Comparison of ENCODE assay signal across 27 cellular contexts in the genomic region with DNA sequence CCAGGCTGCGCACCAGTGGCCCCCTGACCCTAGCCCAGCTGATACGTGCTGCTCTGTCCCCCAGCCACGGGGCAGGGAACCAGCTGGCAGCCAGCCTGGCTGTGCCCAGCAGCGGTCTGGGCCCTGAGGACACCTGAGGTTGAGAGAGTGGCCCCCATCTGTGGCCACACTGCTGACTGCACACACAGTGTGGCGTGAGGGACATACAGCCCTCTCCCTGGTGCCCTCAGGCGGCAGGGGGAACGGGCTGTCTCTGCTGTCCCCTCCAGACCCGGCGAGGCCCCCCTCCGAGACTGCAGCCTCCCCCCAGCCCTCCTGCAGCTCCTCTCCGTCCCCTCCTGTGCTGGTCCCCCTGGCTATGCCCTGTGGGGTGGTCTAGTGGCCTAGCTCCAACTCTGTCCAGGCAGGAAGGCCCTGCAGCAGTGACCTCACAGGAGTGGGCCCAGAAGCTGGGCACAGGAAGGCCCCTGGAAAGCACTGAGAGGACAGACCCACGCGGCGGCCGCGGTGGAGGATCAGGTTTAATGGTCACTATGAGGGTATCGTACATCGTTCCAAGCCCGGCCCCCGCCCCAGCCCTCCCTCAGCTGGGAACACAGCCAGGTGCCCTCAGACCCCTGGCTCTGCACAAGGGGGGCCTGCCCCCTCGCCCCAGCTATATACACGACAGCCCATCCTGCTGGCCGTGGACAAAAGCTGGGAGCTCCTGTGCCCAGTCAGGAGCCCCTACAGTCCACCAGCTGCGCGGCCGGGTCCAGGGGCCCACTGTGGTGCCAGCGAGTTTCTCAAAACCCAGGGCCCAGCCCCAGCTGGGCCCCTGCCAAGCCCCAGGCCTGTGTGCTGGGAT. TPM values are rescaled to one million over a fixed set of nuclear protein-coding genes. Genes with fewer than 3 reads are reported as not detected.
DNase-seq lines count a peak whose midpoint lies in the region; ATAC-seq, FAIRE-seq and TF ChIP-seq lines count a peak whose summit lies in the region.
"Had no signal": no experiment of that assay in that cellular context is flagged by ENCODE, and none has a peak within 500 bp of the region (broad histone marks: within the 10 kb centered on the region; RNA-seq: fewer than 3 reads in every experiment).

No MANE protein-coding gene starts in this region.

- no peak overlapping the region for H3K4me3 ChIP-seq in GM06990 (replicated peaks; ENCODE audit: low read depth, low read length)
- no peak overlapping the region for H3K4me3 ChIP-seq in GM12878
- H3K4me3 ChIP-seq in kidney (ENCODE audit: low read length in 2 of 2) = no peak overlapping the region
- H3K4me3 ChIP-seq in osteoblast (ENCODE audit: insufficient read depth, low read length) = no peak overlapping the region
- H3K4me3 ChIP-seq: sigmoid colon had no signal

- in situ Hi-C loops in GM12878 (cut with MboI) = loop anchor here (5.0 kb wide), 1 partner anchor 156 kb away; no protein-coding TSS in a partner anchor

- RAD21 ChIA-PET in GM12878 (lab: Charles Lee; ENCODE audit: unreplicated experiment) = no interaction called here

- H3K4me1 ChIP-seq in GM12878 (ENCODE audit: control insufficient read depth, insufficient read depth, low read length) (peaks cover 8% of the 10 kb centered on the region), kidney (ENCODE audit: control insufficient read depth in 1 of 2, insufficient read depth in 1 of 2, low read depth in 1 of 2, low read length in 2 of 2) (peaks cover 0 to 6% of the 10 kb centered on the region in 2 donors), osteoblast (ENCODE audit: insufficient read depth, low read length) (no peaks in the 10 kb centered on the region)

- intact Hi-C loops in GM12878 (cut with micrococcal nuclease; ENCODE audit: unreplicated experiment) = no loop called here
- intact Hi-C loops in kidney (cut with DNase I) = no loop called here

- no peak for TF ChIP-seq EP300 in GM12878 (IDR thresholded peaks at IDR 0.05; ENCODE audit: borderline replicate concordance in 1 of 2, control insufficient read depth in 1 of 2, low read depth in 2 of 2, low read length in 2 of 2)

- H3K79me2 ChIP-seq in GM12878 (ENCODE audit: control insufficient read depth, insufficient read depth, low read length) (no peaks in the 10 kb centered on the region), osteoblast (ENCODE audit: insufficient read depth, low read length) (no peaks in the 10 kb centered on the region)

- H3K4me2 ChIP-seq in GM12878 (ENCODE audit: control insufficient read depth, insufficient read depth) = no peak overlapping the region
- H3K4me2 ChIP-seq in osteoblast (ENCODE audit: insufficient read depth, low read length) = no peak overlapping the region

- no peaks in the 10 kb centered on the region for H4K20me1 ChIP-seq in GM12878 (ENCODE audit: control insufficient read depth, insufficient read depth)
- H4K20me1 ChIP-seq in osteoblast (ENCODE audit: insufficient read depth, low read length) = peaks cover under 1% of the 10 kb centered on the region

- H3K36me3 ChIP-seq in GM06990 (ENCODE audit: control insufficient read depth, insufficient read depth, low read length) (peaks cover 3% of the 10 kb centered on the region), GM12878 (ENCODE audit: control insufficient read depth in 2 of 2, insufficient read depth in 2 of 2, low read length in 1 of 2) (no peaks in the 10 kb centered on the region), kidney (ENCODE audit: control insufficient read depth in 1 of 2, insufficient read depth in 2 of 2, low read length in 2 of 2) (no peaks in the 10 kb centered on the region), osteoblast (ENCODE audit: insufficient read depth, low read length) (peaks cover 4% of the 10 kb centered on the region)

- CTCF ChIA-PET in GM12878 (lab: Yijun Ruan, JAX) = no interaction called here

- BruUV-seq in GM12878 (replicated peaks; lab: Mats Ljungman, UMichigan) = no TSS peak

- H3K9me3 ChIP-seq in GM12878 (replicated peaks; ENCODE audit: control insufficient read depth, insufficient read depth, low read length) (no peaks in the 10 kb centered on the region), kidney (ENCODE audit: control insufficient read depth in 1 of 2, low read length in 2 of 2) (no peaks in the 10 kb centered on the region), osteoblast (ENCODE audit: low read depth, low read length) (no peaks in the 10 kb centered on the region)
- H3K9me3 ChIP-seq: Caco-2, sigmoid colon had no signal

- POLR2A ChIA-PET in GM12878 (lab: Charles Lee) = interaction anchor here (1.0 kb wide), 1 partner anchor 25 kb away, joined by 3 read pairs; a partner anchor contains a TSS

- SMC1A ChIA-PET in GM12878 (lab: Charles Lee; ENCODE audit: uncharacterized antibody, unreplicated experiment) = no interaction called here

- H3K9ac ChIP-seq in GM12878 (ENCODE audit: control insufficient read depth, insufficient read depth, low read length) = no peak overlapping the region
- H3K9ac ChIP-seq in kidney (ENCODE audit: low read length in 2 of 2) = no peak overlapping the region

- WGBS in GM12878 (ENCODE audit: insufficient coverage, insufficient replicate concordance, low lambda C conversion rate, missing lambda C conversion rate) = 92% methylated on average over 24 of the region's 27 CpGs

- H3K27me3 ChIP-seq in GM06990 (replicated peaks; ENCODE audit: control insufficient read depth, insufficient read depth, low read length) = no peaks in the 10 kb centered on the region
- no peaks in the 10 kb centered on the region for H3K27me3 ChIP-seq in GM12878 (replicated peaks in 1 of 2; ENCODE audit: control insufficient read depth in 2 of 2, insufficient read depth in 2 of 2, low read length in 1 of 2)
- peaks cover 1% of the 10 kb centered on the region for H3K27me3 ChIP-seq in osteoblast (ENCODE audit: insufficient read depth, low read length)

- peak; percentile 41; the same call in 1 of the 2 replicates for TF ChIP-seq POLR2A in GM12878 (IDR thresholded peaks at IDR 0.05; ENCODE audit: low read depth, low read length)

- TF ChIP-seq CTCF in GM06990 (IDR thresholded peaks at IDR 0.05; ENCODE audit: insufficient read depth, low read length, poor library complexity, severe bottlenecking) (no peak), GM12878 (IDR thresholded peaks at IDR 0.05 in 2 of 3, conservative IDR thresholded peaks at IDR 0.05 in 1 of 3; ENCODE audit: control insufficient read depth in 2 of 3, extremely low read depth in 1 of 3, insufficient read depth in 1 of 3, low read depth in 3 of 3, low read length in 3 of 3) (no peak), kidney (IDR thresholded peaks at IDR 0.05; ENCODE audit: borderline replicate concordance, extremely low read depth, insufficient read depth) (no peak), osteoblast (IDR thresholded peaks at IDR 0.05; ENCODE audit: extremely low read depth, low read depth, low read length) (no peak)

- ATAC-seq in GM12878 (no peak), GM19023 (IDR thresholded peaks at IDR 0.05; ENCODE audit: unreplicated experiment) (no peak)
- ATAC-seq: activated CD4-positive, alpha-beta T cell treated with anti-CD3 and anti-CD28 coated beads for 36 hours; activated naive CD8-positive, alpha-beta T cell treated with anti-CD3 and anti-CD28 coated beads, Interleukin-2, amount 50 U/mL, for 24 hours had no signal

- H2AFZ ChIP-seq in GM12878 (ENCODE audit: control insufficient read depth, low read depth, low read length) (no peak overlapping the region), osteoblast (ENCODE audit: low read length) (no peak overlapping the region)

- FAIRE-seq in GM12878 (lab: Jason Lieb, UNC) (no peak), kidney (lab: Jason Lieb, UNC) (no peak)
- FAIRE-seq: keratinocyte had no signal

- H3K27ac ChIP-seq in GM12878 (ENCODE audit: control insufficient read depth, insufficient read depth) (no peak overlapping the region), kidney (ENCODE audit: low read depth in 2 of 2, low read length in 2 of 2) (no peak overlapping the region), osteoblast (ENCODE audit: low read depth, low read length) (no peak overlapping the region)
- H3K27ac ChIP-seq: sigmoid colon had no signal

- TF ChIP-seq RAD21 in GM12878 (IDR thresholded peaks at IDR 0.05; ENCODE audit: insufficient read depth, low read depth, low read length) = no peak

- DNase-seq in GM06990 (ENCODE audit: extremely low read depth, insufficient read length) = peak; percentile 16
- no peak for DNase-seq in GM12878 (ENCODE audit: low read depth, low spot score)
- DNase-seq in kidney = peak; percentile 74
- peak; percentile 78 for DNase-seq in osteoblast (ENCODE audit: insufficient read length, low spot score, missing footprints)
- DNase-seq in SKM-1 (lab: John Stamatoyannopoulos, UW; ENCODE audit: unreplicated experiment) = no peak
- no peak for DNase-seq in NCI-H510A treated with DMSO at 0.1 percent for 48 hours (lab: John Stamatoyannopoulos, UW)
- no peak for DNase-seq in activated CD8-positive, alpha-beta memory T cell treated with anti-CD3 and anti-CD28 coated beads for 24 hours
- DNase-seq: ACHN; activated CD4-positive, alpha-beta T cell treated with anti-CD3 and anti-CD28 coated beads for 36 hours; activated effector memory CD4-positive, alpha-beta T cell treated with Interleukin-2 at 50 U/mL for 16 hours; activated naive CD8-positive, alpha-beta T cell treated with anti-CD3 and anti-CD28 coated beads, Interleukin-2, amount 50 U/mL, for 24 hours; Caco-2; cerebellar nuclear complex; DMS79 treated with DMSO at 0.1 percent for 48 hours; GF-D8; HFFc6; NCI-H1436 treated with DMSO at 0.1 percent for 48 hours; NCI-H82; RPMI8226; sigmoid colon; stimulated activated CD4-positive, alpha-beta T cell treated with anti-CD3 and anti-CD28 coated beads, Interleukin-4, amount 100 ng/mL, for 4 hours had no signal

RNA-seq across cellular contexts. Expression of a gene that starts 6.8 kb away (rescaled TPM):
- not detected in 2 replicates for total RNA-seq in GM12878 (2013; cell fraction: nucleolus; rRNA removed)
- total RNA-seq in GM12878 (2014; rRNA removed) = not detected in 2 replicates
- total RNA-seq in GM12878 (2014; rRNA removed; fragmentation: Illumina TruSeq; extraction: Trizol) = not detected in 2 replicates
- not detected in 2 replicates for total RNA-seq in GM12878 (2021)
- not detected for polyA plus RNA-seq in GM12878 (2011; ENCODE audit: low read depth)
- not detected in 2 replicates for polyA plus RNA-seq in GM12878 (2011; rRNA removed)
- polyA plus RNA-seq in GM12878 (2011; cell fraction: cytosol; rRNA removed) = not detected in 2 replicates
- not detected in 2 replicates for polyA plus RNA-seq in GM12878 (2011; cell fraction: nucleus; rRNA removed)
- polyA plus RNA-seq in GM12878 (2012) = 0.04 TPM in 1 of 2 replicates, not detected in the other
- polyA plus RNA-seq in GM12878 (2014; fragmentation: Illumina TruSeq; extraction: Trizol) = not detected in 2 replicates
- polyA plus RNA-seq in GM12878 (2014; fragmentation: Nextera tagmentation; extraction: Ambion mirVana) = not detected
- polyA plus RNA-seq in GM12878 (2014; rRNA removed) = not detected in 2 replicates
- not detected for polyA plus RNA-seq in GM12878 (2016; fragmentation: Nextera tagmentation; extraction: Ambion mirVana)
- polyA minus RNA-seq in GM12878 (2011; rRNA and poly(A)+ RNA removed) = not detected in 2 replicates
- not detected in 2 replicates for polyA minus RNA-seq in GM12878 (2011; cell fraction: cytosol; rRNA and poly(A)+ RNA removed)
- polyA minus RNA-seq in GM12878 (2011; cell fraction: nucleus; rRNA and poly(A)+ RNA removed) = not detected in 2 replicates
- total RNA-seq in kidney = 5.2 TPM
- 5.0 TPM for polyA plus RNA-seq in kidney (ENCODE audit: insufficient read depth, low read depth, low replicate concordance)
- total RNA-seq in osteoblast = not detected in 2 replicates
- total RNA-seq: activated CD4-positive, alpha-beta T cell treated with anti-CD3 and anti-CD28 coated beads for 36 hours; HFFc6; LHCN-M2; T-helper 2 cell treated with Interferon-gamma antibody and Interleukin-4, amounts not matched to agents 100 ng/mL and 5 ng/mL, for 36 hours had no signal
- polyA plus RNA-seq: BJ, keratinocyte, urinary bladder had no signal

RNA-seq across cellular contexts. Expression of a gene that starts 11.2 kb away (rescaled TPM):
- total RNA-seq in GM12878 (2013; cell fraction: nucleolus; rRNA removed) = 50.1 and 60.0 TPM in 2 replicates
- total RNA-seq in GM12878 (2014; rRNA removed) (18.8 and 23.1 TPM in 2 replicates), GM12878 (2014; rRNA removed; fragmentation: Illumina TruSeq; extraction: Trizol) (12.1 and 14.1 TPM in 2 replicates), GM12878 (2021) (35.1 and 37.2 TPM in 2 replicates), kidney (49.5 TPM), osteoblast (19.2 and 22.4 TPM in 2 replicates)
- 6.2 TPM for polyA plus RNA-seq in GM12878 (2011; ENCODE audit: low read depth)
- polyA plus RNA-seq in GM12878 (2011; rRNA removed) (17.9 and 26.2 TPM in 2 replicates), GM12878 (2014; fragmentation: Illumina TruSeq; extraction: Trizol) (12.8 and 13.3 TPM in 2 replicates), GM12878 (2014; fragmentation: Nextera tagmentation; extraction: Ambion mirVana) (under 1 TPM; 0.13 to 0.51 TPM), GM12878 (2014; rRNA removed) (44.3 and 47.1 TPM in 2 replicates), GM12878 (2016; fragmentation: Nextera tagmentation; extraction: Ambion mirVana) (1 to 10 TPM; 1.4 to 8.9 TPM), kidney (ENCODE audit: insufficient read depth, low read depth, low replicate concordance) (32.7 TPM)
- polyA plus RNA-seq in GM12878 (2011; cell fraction: cytosol; rRNA removed) = 29.2 and 44.8 TPM in 2 replicates
- polyA plus RNA-seq in GM12878 (2011; cell fraction: nucleus; rRNA removed) = 188 and 208 TPM in 2 replicates
- 21.6 and 25.4 TPM in 2 replicates for polyA plus RNA-seq in GM12878 (2012)
- 17.3 and 26.8 TPM in 2 replicates for polyA minus RNA-seq in GM12878 (2011; rRNA and poly(A)+ RNA removed)
- 10.3 and 12.6 TPM in 2 replicates for polyA minus RNA-seq in GM12878 (2011; cell fraction: cytosol; rRNA and poly(A)+ RNA removed)
- polyA minus RNA-seq in GM12878 (2011; cell fraction: nucleus; rRNA and poly(A)+ RNA removed) = 37.8 and 43.1 TPM in 2 replicates

RNA-seq across cellular contexts. Expression of a gene that starts 24.8 kb away (rescaled TPM):
- 0.38 TPM in 1 of 2 replicates, not detected in the other for total RNA-seq in GM12878 (2013; cell fraction: nucleolus; rRNA removed)
- total RNA-seq in GM12878 (2014; rRNA removed) = 0.16 TPM in 1 of 2 replicates, not detected in the other
- not detected in 2 replicates for total RNA-seq in GM12878 (2014; rRNA removed; fragmentation: Illumina TruSeq; extraction: Trizol)
- not detected in 2 replicates for total RNA-seq in GM12878 (2021)
- polyA plus RNA-seq in GM12878 (2011; ENCODE audit: low read depth) = not detected
- polyA plus RNA-seq in GM12878 (2011; rRNA removed) = 0.08 TPM in 1 of 2 replicates, not detected in the other
- 0.04 and 0.07 TPM in 2 replicates for polyA plus RNA-seq in GM12878 (2011; cell fraction: cytosol; rRNA removed)
- polyA plus RNA-seq in GM12878 (2011; cell fraction: nucleus; rRNA removed) = 0.76 and 0.96 TPM in 2 replicates
- 0.27 and 0.67 TPM in 2 replicates for polyA plus RNA-seq in GM12878 (2012)
- polyA plus RNA-seq in GM12878 (2014; fragmentation: Illumina TruSeq; extraction: Trizol) = not detected in 2 replicates
- polyA plus RNA-seq in GM12878 (2014; fragmentation: Nextera tagmentation; extraction: Ambion mirVana) = not detected
- polyA plus RNA-seq in GM12878 (2014; rRNA removed) = 0.20 TPM in 1 of 2 replicates, not detected in the other
- not detected for polyA plus RNA-seq in GM12878 (2016; fragmentation: Nextera tagmentation; extraction: Ambion mirVana)
- not detected in 2 replicates for polyA minus RNA-seq in GM12878 (2011; rRNA and poly(A)+ RNA removed)
- not detected in 2 replicates for polyA minus RNA-seq in GM12878 (2011; cell fraction: cytosol; rRNA and poly(A)+ RNA removed)
- polyA minus RNA-seq in GM12878 (2011; cell fraction: nucleus; rRNA and poly(A)+ RNA removed) = 0.36 and 0.38 TPM in 2 replicates
- total RNA-seq in kidney = 21.8 TPM
- polyA plus RNA-seq in kidney (ENCODE audit: insufficient read depth, low read depth, low replicate concordance) = 19.1 TPM
- 0.36 and 0.88 TPM in 2 replicates for total RNA-seq in osteoblast

RNA-seq across cellular contexts. Expression of a gene that starts 25.0 kb away (rescaled TPM):
- 40.8 and 46.3 TPM in 2 replicates for total RNA-seq in GM12878 (2013; cell fraction: nucleolus; rRNA removed)
- 3.9 and 4.7 TPM in 2 replicates for total RNA-seq in GM12878 (2014; rRNA removed)
- total RNA-seq in GM12878 (2014; rRNA removed; fragmentation: Illumina TruSeq; extraction: Trizol) = 2.2 and 2.4 TPM in 2 replicates
- total RNA-seq in GM12878 (2021) = 6.3 and 7.1 TPM in 2 replicates
- 2.1 TPM for polyA plus RNA-seq in GM12878 (2011; ENCODE audit: low read depth)
- polyA plus RNA-seq in GM12878 (2011; rRNA removed) = 2.9 and 5.2 TPM in 2 replicates
- polyA plus RNA-seq in GM12878 (2011; cell fraction: cytosol; rRNA removed) = 6.5 and 10.0 TPM in 2 replicates
- 36.0 and 46.0 TPM in 2 replicates for polyA plus RNA-seq in GM12878 (2011; cell fraction: nucleus; rRNA removed)
- 7.4 and 9.7 TPM in 2 replicates for polyA plus RNA-seq in GM12878 (2012)
- 0.44 and 1.9 TPM in 2 replicates for polyA plus RNA-seq in GM12878 (2014; fragmentation: Illumina TruSeq; extraction: Trizol)
- under 1 TPM; 0.21 to 0.51 TPM for polyA plus RNA-seq in GM12878 (2014; fragmentation: Nextera tagmentation; extraction: Ambion mirVana)
- 5.2 and 7.6 TPM in 2 replicates for polyA plus RNA-seq in GM12878 (2014; rRNA removed)
- 1 to 10 TPM; 3.4 to 3.9 TPM for polyA plus RNA-seq in GM12878 (2016; fragmentation: Nextera tagmentation; extraction: Ambion mirVana)
- polyA minus RNA-seq in GM12878 (2011; rRNA and poly(A)+ RNA removed) = 1.5 and 4.2 TPM in 2 replicates
- polyA minus RNA-seq in GM12878 (2011; cell fraction: cytosol; rRNA and poly(A)+ RNA removed) = 2.3 and 2.5 TPM in 2 replicates
- 3.1 and 5.1 TPM in 2 replicates for polyA minus RNA-seq in GM12878 (2011; cell fraction: nucleus; rRNA and poly(A)+ RNA removed)
- total RNA-seq in kidney = 44.5 TPM
- 18.9 TPM for polyA plus RNA-seq in kidney (ENCODE audit: insufficient read depth, low read depth, low replicate concordance)
- 7.6 and 10.0 TPM in 2 replicates for total RNA-seq in osteoblast

Comparison
In these comparisons a context has a peak if more than half of its experiments do, and no peak if none do; other contexts are left out.
1. DNase-seq: peak in GM06990 (single experiment), kidney (single experiment) and osteoblast (single experiment); none in GM12878 (single experiment), SKM-1 (single experiment), NCI-H510A treated with DMSO at 0.1 percent for 48 hours (single experiment) and activated CD8-positive, alpha-beta memory T cell treated with anti-CD3 and anti-CD28 coated beads for 24 hours (single experiment).
2. RNA of a gene that starts 24.8 kb away (total RNA-seq): 21.8 TPM in kidney (single experiment); 0.36 to 0.88 TPM in osteoblast and 0.16 to 0.38 TPM in GM12878; every median in the first group is over 10 times any median in the second.